8 cellular contexts compared by ENCODE assay signal in genomic region chr1:43349594-43350306, GRCh38. TPM values are rescaled to one million over a fixed set of nuclear protein-coding genes. Genes with fewer than 3 reads are reported as not detected.
DNase-seq lines count a peak whose midpoint lies in the region; TF ChIP-seq lines count a peak whose summit lies in the region.

No MANE protein-coding gene starts in this region.

- WGBS in tibial nerve, 2 donors, result 41 to 57% methylated on average over 11 of the region's 11 CpGs

- H3K27me3 ChIP-seq in brain microvascular endothelial cell (replicated peaks), result no peaks in the 10 kb centered on the region
- no peaks in the 10 kb centered on the region for H3K27me3 ChIP-seq in tibial nerve

- no peak for TF ChIP-seq CTCF in brain microvascular endothelial cell (IDR thresholded peaks at IDR 0.05; ENCODE audit: low read depth, low read length, missing control alignments)
- no peak for TF ChIP-seq CTCF in tibial nerve (IDR thresholded peaks at IDR 0.05)

- CTCF ChIA-PET in activated naive CD4-positive, alpha-beta T cell treated with anti-CD3 and anti-CD28 coated beads, Interleukin-2, amount 10 ng/mL, durations not matched to agents 7 days and 5 days (lab: Charles Lee), result no interaction called here

- H3K36me3 ChIP-seq in brain microvascular endothelial cell (replicated peaks) (no peaks in the 10 kb centered on the region), tibial nerve (no peaks in the 10 kb centered on the region)

- TF ChIP-seq EP300 in tibial nerve (IDR thresholded peaks at IDR 0.05), result peak in 1 of 2 donors; percentile 1

- peaks cover 15% of the 10 kb centered on the region for H3K4me1 Mint-ChIP-seq in activated naive CD4-positive, alpha-beta T cell treated with anti-CD3 and anti-CD28 coated beads, Interleukin-2, amount 10 ng/mL, durations not matched to agents 7 days and 5 days

- peak overlapping the region; percentile 82 for H3K27ac Mint-ChIP-seq in activated naive CD4-positive, alpha-beta T cell treated with anti-CD3 and anti-CD28 coated beads, Interleukin-2, amount 10 ng/mL, durations not matched to agents 7 days and 5 days

- H3K27ac ChIP-seq in brain microvascular endothelial cell, result peak overlapping the region; percentile 41
- H3K27ac ChIP-seq in tibial nerve, result peak overlapping the region; percentile 58 to 88 (median 86)

- H3K4me1 ChIP-seq in tibial nerve, result peaks cover 0 to 21% (median 0%) of the 10 kb centered on the region in 4 donors

- in situ Hi-C loops in brain microvascular endothelial cell (cut with HindIII; ENCODE audit: low pct_ligation_motif_present, low sequenced_read_pairs), result no loop called here

- H3K27me3 Mint-ChIP-seq in activated naive CD4-positive, alpha-beta T cell treated with anti-CD3 and anti-CD28 coated beads, Interleukin-2, amount 10 ng/mL, durations not matched to agents 7 days and 5 days, result peaks cover 15% of the 10 kb centered on the region

- TF ChIP-seq POLR2A in tibial nerve (IDR thresholded peaks at IDR 0.05), result no peak

- H3K9me3 ChIP-seq in tibial nerve, result no peaks in the 10 kb centered on the region

- peaks cover 2% of the 10 kb centered on the region for H3K36me3 Mint-ChIP-seq in activated naive CD4-positive, alpha-beta T cell treated with anti-CD3 and anti-CD28 coated beads, Interleukin-2, amount 10 ng/mL, durations not matched to agents 7 days and 5 days

- H3K9me3 Mint-ChIP-seq in activated naive CD4-positive, alpha-beta T cell treated with anti-CD3 and anti-CD28 coated beads, Interleukin-2, amount 10 ng/mL, durations not matched to agents 7 days and 5 days, result no peaks in the 10 kb centered on the region

- no peak for DNase-seq in activated naive CD4-positive, alpha-beta T cell treated with anti-CD3 and anti-CD28 coated beads, Interleukin-2, amount 10 ng/mL, durations not matched to agents 7 days and 5 days
- DNase-seq in activated naive CD4-positive, alpha-beta T cell treated with anti-CD3 and anti-CD28 coated beads, Interleukin-2, amount 50 U/mL, for 16 hours, result no peak
- DNase-seq in brain microvascular endothelial cell (peak; percentile 56), left kidney (ENCODE audit: low read depth, low spot score) (peak; percentile 57), tibial nerve (ENCODE audit: low spot score in 2 of 2) (no peak), NCI-H2081 treated with DMSO at 0.1 percent for 48 hours (lab: John Stamatoyannopoulos, UW) (no peak), GM19238 (ENCODE audit: insufficient read length, low spot score) (no peak)
- DNase-seq in effector CD4-positive, alpha-beta T cell, result no peak

- H3K4me3 Mint-ChIP-seq in activated naive CD4-positive, alpha-beta T cell treated with anti-CD3 and anti-CD28 coated beads, Interleukin-2, amount 10 ng/mL, durations not matched to agents 7 days and 5 days, result peak overlapping the region; percentile 65

- H3K4me3 ChIP-seq in brain microvascular endothelial cell (ENCODE audit: low read depth, low read length) (peak overlapping the region; percentile 60), tibial nerve (peak overlapping the region; percentile 53 to 65 (median 54))

RNA-seq across cellular contexts. Expression of gene CDC20, which starts 9.0 kb away (rescaled TPM):
- total RNA-seq in tibial nerve, result 1 to 10 TPM in 3 of 4 donors, under 1 TPM in 1; 0.42 to 3.5 (median 1.5) TPM

RNA-seq across cellular contexts. Expression of gene MPL, which starts 12.1 kb away (rescaled TPM):
- 1 to 10 TPM in 1 of 4 donors, under 1 TPM in 1, not detected in 2; 0.66 to 1.7 TPM for total RNA-seq in tibial nerve

RNA-seq across cellular contexts. Expression of gene ELOVL1, which starts 18.1 kb away (rescaled TPM):
- 10 to 100 TPM; 48.6 to 66.6 (median 50.8) TPM for total RNA-seq in tibial nerve

RNA-seq across cellular contexts. Expression of gene MED8, which starts 39.9 kb away (rescaled TPM):
- 10 to 100 TPM; 22.8 to 35.1 (median 28.5) TPM for total RNA-seq in tibial nerve

RNA-seq across cellular contexts. Expression of gene SZT2, which starts 39.9 kb away (rescaled TPM):
- total RNA-seq in tibial nerve, result 10 to 100 TPM; 49.2 to 68.7 (median 57.3) TPM

Comparison
In these comparisons a context has a peak if more than half of its experiments do, and no peak if none do; other contexts are left out.
1. DNase-seq: peak in brain microvascular endothelial cell (single experiment) and left kidney (single experiment); none in activated naive CD4-positive, alpha-beta T cell treated with anti-CD3 and anti-CD28 coated beads, Interleukin-2, amount 10 ng/mL, durations not matched to agents 7 days and 5 days (single experiment), activated naive CD4-positive, alpha-beta T cell treated with anti-CD3 and anti-CD28 coated beads, Interleukin-2, amount 50 U/mL, for 16 hours (single experiment), tibial nerve (0 of 2), NCI-H2081 treated with DMSO at 0.1 percent for 48 hours (single experiment), effector CD4-positive, alpha-beta T cell (single experiment) and GM19238 (single experiment).